ENCODE assay signal across 1 cellular context in genomic region chr2:70627499-70627898, GRCh38.
TF ChIP-seq lines count a peak whose summit lies in the region.

No MANE protein-coding gene starts in this region.

TF ChIP-seq in HepG2, 621 proteins besides CTCF, POLR2A, EP300 and RAD21 (continued from another document):
- TF ChIP-seq ZBTB40 (IDR thresholded peaks at IDR 0.05): peak; percentile 83
- peak; percentile 99 for TF ChIP-seq ZBTB40 (CRISPR knock-in tag; IDR thresholded peaks at IDR 0.05)
- peak; percentile 26; the same call in 1 of the 2 replicates for TF ChIP-seq FOXK1 (CRISPR knock-in tag; IDR thresholded peaks at IDR 0.05; ENCODE audit: borderline replicate concordance, low read depth)
- TF ChIP-seq RNF2 (conservative IDR thresholded peaks at IDR 0.05; ENCODE audit: low read depth): no peak
- no peak for TF ChIP-seq SMYD3 (CRISPR knock-in tag; IDR thresholded peaks at IDR 0.05)
- no peak for TF ChIP-seq ZNF749 (CRISPR knock-in tag; IDR thresholded peaks at IDR 0.05; ENCODE audit: borderline replicate concordance)
- 0 out of 2 replicates have a peak, but pooled peaks have one; percentile 15 for TF ChIP-seq SP5 (CRISPR knock-in tag; IDR thresholded peaks at IDR 0.05; ENCODE audit: borderline replicate concordance, low read depth)
- TF ChIP-seq ZNF251 (CRISPR knock-in tag; IDR thresholded peaks at IDR 0.05): no peak
- no peak for TF ChIP-seq ZNF746 (CRISPR knock-in tag; IDR thresholded peaks at IDR 0.05)
- no peak for TF ChIP-seq HMG20A (CRISPR knock-in tag; IDR thresholded peaks at IDR 0.05; ENCODE audit: borderline replicate concordance)
- TF ChIP-seq ZNF678 (CRISPR knock-in tag; IDR thresholded peaks at IDR 0.05): no peak
- no peak for TF ChIP-seq ZBED4 (CRISPR knock-in tag; IDR thresholded peaks at IDR 0.05; ENCODE audit: borderline replicate concordance)
- TF ChIP-seq ZNF503 (CRISPR knock-in tag; IDR thresholded peaks at IDR 0.05): no peak
- TF ChIP-seq AGO1 (IDR thresholded peaks at IDR 0.05; ENCODE audit: low read depth, low read length, poor library complexity, severe bottlenecking): no peak
